8 cellular contexts compared by ENCODE assay signal in the genomic region with DNA sequence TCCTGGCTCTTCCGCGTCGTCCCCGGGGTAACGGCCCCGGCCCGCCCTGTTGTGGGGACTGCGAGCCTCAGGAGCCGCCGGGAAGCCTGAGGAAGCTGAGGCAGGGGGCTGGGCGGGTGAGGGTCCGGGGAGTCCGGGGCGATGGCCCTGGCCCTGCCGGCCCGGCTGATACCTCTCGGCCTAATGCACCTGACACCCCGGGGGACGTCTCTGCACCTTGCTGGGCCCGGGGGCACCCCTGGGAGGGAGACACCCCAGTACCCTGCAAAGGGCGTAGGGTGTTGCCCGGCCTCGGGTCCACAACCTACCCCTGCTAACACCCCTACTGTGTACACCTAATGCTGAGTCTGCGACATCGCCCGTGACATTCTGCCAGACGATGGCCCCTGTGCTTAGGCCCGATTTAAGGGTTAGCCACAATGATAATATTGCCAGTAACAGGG. TPM values are rescaled to one million over a fixed set of nuclear protein-coding genes. Genes with fewer than 3 reads are reported as not detected.
DNase-seq lines count a peak whose midpoint lies in the region; ATAC-seq lines count a peak whose summit lies in the region.

No MANE protein-coding gene starts in this region.

- H3K27me3 ChIP-seq in stomach smooth muscle (ENCODE audit: control insufficient read depth in 1 of 2, insufficient read depth in 2 of 2, low read length in 2 of 2), result no peaks in the 10 kb centered on the region

- peak; percentile 3 for ATAC-seq in GM18868 (IDR thresholded peaks at IDR 0.05; ENCODE audit: unreplicated experiment)
- peak; percentile 21 for ATAC-seq in HG02943 (IDR thresholded peaks at IDR 0.05; ENCODE audit: low read depth, unreplicated experiment)
- no peak for ATAC-seq in activated T-cell treated with anti-CD3 and anti-CD28 coated beads, Interleukin-2, amount 50 U/mL, for 72 hours (replicated peaks in 1 of 2)
- no peak for ATAC-seq in HG03565 (IDR thresholded peaks at IDR 0.05; ENCODE audit: unreplicated experiment)

- no peak for DNase-seq in activated T-cell treated with anti-CD3 and anti-CD28 coated beads, Interleukin-2, amount 50 U/mL, for 72 hours
- no peak for DNase-seq in D341Med (ENCODE audit: low spot score)
- no peak for DNase-seq in SHP77 treated with DMSO at 0.1 percent for 48 hours (lab: John Stamatoyannopoulos, UW)

- no peak overlapping the region for H3K27ac ChIP-seq in stomach smooth muscle (ENCODE audit: low read length)

- H3K9ac ChIP-seq in stomach smooth muscle (ENCODE audit: low read length in 2 of 2), result peak overlapping the region; percentile 72 to 79

- no peaks in the 10 kb centered on the region for H3K9me3 Mint-ChIP-seq in activated T-cell treated with anti-CD3 and anti-CD28 coated beads, Interleukin-2, amount 50 U/mL, for 72 hours

- peaks cover 0 to 2% of the 10 kb centered on the region in 2 donors for H3K36me3 Mint-ChIP-seq in activated T-cell treated with anti-CD3 and anti-CD28 coated beads, Interleukin-2, amount 50 U/mL, for 72 hours (ENCODE audit: insufficient read depth in 2 of 2)

- H3K27ac Mint-ChIP-seq in activated T-cell treated with anti-CD3 and anti-CD28 coated beads, Interleukin-2, amount 50 U/mL, for 72 hours, result peak overlapping the region; percentile 73

- no peaks in the 10 kb centered on the region for H3K27me3 Mint-ChIP-seq in activated T-cell treated with anti-CD3 and anti-CD28 coated beads, Interleukin-2, amount 50 U/mL, for 72 hours (ENCODE audit: low read depth)

- peak overlapping the region; percentile 91 to 94 for H3K4me3 Mint-ChIP-seq in activated T-cell treated with anti-CD3 and anti-CD28 coated beads, Interleukin-2, amount 50 U/mL, for 72 hours

- peaks cover 17% of the 10 kb centered on the region for H3K4me1 ChIP-seq in stomach smooth muscle (ENCODE audit: control insufficient read depth, insufficient read depth, low read length)

- H3K36me3 ChIP-seq in stomach smooth muscle (ENCODE audit: control insufficient read depth in 2 of 2, insufficient read depth in 2 of 2, low read length in 2 of 2), result peaks cover 7 to 16% of the 10 kb centered on the region in 2 donors

- H3K4me3 ChIP-seq in iPS-18c (ENCODE audit: insufficient read depth, low read depth, low read length), result peak overlapping the region; percentile 76
- peak overlapping the region; percentile 78 to 91 for H3K4me3 ChIP-seq in stomach smooth muscle (ENCODE audit: low read length in 2 of 2)

- peaks cover 16% of the 10 kb centered on the region for H3K4me1 Mint-ChIP-seq in activated T-cell treated with anti-CD3 and anti-CD28 coated beads, Interleukin-2, amount 50 U/mL, for 72 hours (ENCODE audit: low read depth)

- H3K9me3 ChIP-seq in iPS-18c (ENCODE audit: control insufficient read depth, insufficient read depth, low read length) (no peaks in the 10 kb centered on the region), stomach smooth muscle (ENCODE audit: control insufficient read depth in 2 of 2, low read length in 2 of 2) (no peaks in the 10 kb centered on the region)

RNA-seq across cellular contexts. Expression of a gene that starts 0.4 kb away (rescaled TPM):
- total RNA-seq in activated T-cell treated with anti-CD3 and anti-CD28 coated beads, Interleukin-2, amount 50 U/mL, for 72 hours, result 10 to 100 TPM; 71.4 to 78.0 TPM

RNA-seq across cellular contexts. Expression of a gene that starts 7.8 kb away (rescaled TPM):
- total RNA-seq in activated T-cell treated with anti-CD3 and anti-CD28 coated beads, Interleukin-2, amount 50 U/mL, for 72 hours, result 100 to 1,000 TPM; 167 to 171 TPM

RNA-seq across cellular contexts. Expression of a gene that starts 16.6 kb away (rescaled TPM):
- total RNA-seq in activated T-cell treated with anti-CD3 and anti-CD28 coated beads, Interleukin-2, amount 50 U/mL, for 72 hours, result 10 to 100 TPM; 34.1 to 36.9 TPM

Comparison
In these comparisons a context has a peak if more than half of its experiments do, and no peak if none do; other contexts are left out.
1. ATAC-seq: peak in GM18868 (single experiment) and HG02943 (single experiment); none in activated T-cell treated with anti-CD3 and anti-CD28 coated beads, Interleukin-2, amount 50 U/mL, for 72 hours (0 of 2) and HG03565 (single experiment).